In the genomic region with DNA sequence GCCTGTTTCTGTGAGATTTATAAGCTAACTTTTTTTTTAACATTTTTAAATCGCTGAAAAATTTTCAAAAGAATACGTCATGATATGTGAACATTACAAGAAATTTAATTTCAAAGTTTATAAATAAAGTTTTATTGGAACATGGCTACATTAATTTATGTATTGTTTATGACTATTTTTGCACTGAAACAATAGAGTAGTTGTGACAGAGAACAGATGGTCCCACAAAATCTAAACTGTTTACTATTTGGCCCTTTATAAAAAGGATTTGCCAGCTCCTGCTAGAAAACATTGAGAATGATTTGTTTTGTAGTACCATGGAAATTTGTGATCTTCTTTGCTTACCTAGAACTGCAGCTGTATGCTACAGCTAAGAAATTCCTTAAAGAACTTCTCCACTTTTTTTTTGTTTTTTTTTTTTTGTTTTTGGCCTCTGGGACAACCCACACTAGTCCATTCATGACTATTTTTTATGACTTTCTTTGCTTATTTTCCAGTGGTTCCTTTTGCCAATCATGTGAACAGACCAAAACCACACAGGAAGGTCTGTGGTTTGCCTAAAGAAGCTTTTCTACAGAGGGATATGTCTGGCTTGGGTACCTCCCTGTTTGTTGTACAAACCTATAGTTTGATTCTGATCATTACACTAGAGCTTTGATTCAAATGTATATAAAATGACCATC, we compare ENCODE assay signal across 12 cellular contexts. TPM values are rescaled to one million over a fixed set of nuclear protein-coding genes. Genes with fewer than 3 reads are reported as not detected.
DNase-seq lines count a peak whose midpoint lies in the region; ATAC-seq lines count a peak whose summit lies in the region.
"Had no signal": no experiment of that assay in that cellular context is flagged by ENCODE, and none has a peak within 500 bp of the region (broad histone marks: within the 10 kb centered on the region; RNA-seq: fewer than 3 reads in every experiment).

No MANE protein-coding gene starts in this region.

- H3K27me3 ChIP-seq in BLaER1, result no peaks in the 10 kb centered on the region
- H3K27me3 ChIP-seq in HAP-1 (ENCODE audit: low read depth), result no peaks in the 10 kb centered on the region
- H3K27me3 ChIP-seq: esophagus muscularis mucosa had no signal

- H3K36me3 ChIP-seq in BLaER1, result no peaks in the 10 kb centered on the region
- no peaks in the 10 kb centered on the region; the same call in 1 of the 2 replicates for H3K36me3 ChIP-seq in HAP-1 (replicated peaks)
- H3K36me3 ChIP-seq: esophagus muscularis mucosa had no signal

- peak; percentile 99 for DNase-seq in SK-MEL-5 (ENCODE audit: low read depth, low spot score)
- peak; percentile 41 for DNase-seq in fibroblast of peridontal ligament (ENCODE audit: extremely low read depth)
- no peak for DNase-seq in islet precursor cell
- no peak for DNase-seq in HAP-1 (ENCODE audit: low spot score in 2 of 2)
- DNase-seq in left ventricle myocardium superior, result no peak
- DNase-seq: activated CD4-positive, alpha-beta T cell treated with anti-CD3 and anti-CD28 coated beads, Interleukin-2, amount 50 U/mL, for 4 hours; DMS79; NCI-H2081 had no signal

- no peaks in the 10 kb centered on the region for H3K9me3 ChIP-seq in BLaER1
- no peaks in the 10 kb centered on the region for H3K9me3 ChIP-seq in HAP-1
- H3K9me3 ChIP-seq: esophagus muscularis mucosa had no signal

- H3K9ac ChIP-seq in BLaER1, result no peak overlapping the region

- in situ Hi-C loops in SK-MEL-5 (cut with HindIII; ENCODE audit: low pct_unique_long_range_greater_than_20kb, low sequenced_read_pairs) (no loop called here), HAP-1 (cut with MboI; ENCODE audit: low sequenced_read_pairs) (no loop called here)

- H4K20me1 ChIP-seq in BLaER1, result peaks cover 22% of the 10 kb centered on the region

- ATAC-seq in GM21367 (IDR thresholded peaks at IDR 0.05; ENCODE audit: unreplicated experiment), result peak; percentile 24
- no peak for ATAC-seq in HG02571 (IDR thresholded peaks at IDR 0.05; ENCODE audit: unreplicated experiment)
- ATAC-seq in left ventricle myocardium superior, result no peak

- no peak overlapping the region for H3K27ac ChIP-seq in BLaER1
- H3K27ac ChIP-seq: esophagus muscularis mucosa had no signal

- intact Hi-C loops in left ventricle myocardium superior (cut with micrococcal nuclease), result loop anchor here (10.0 kb wide), 1 partner anchor 66 kb away; no protein-coding TSS in a partner anchor

- H3K4me3 ChIP-seq in BLaER1 (no peak overlapping the region), HAP-1 (no peak overlapping the region)
- H3K4me3 ChIP-seq: esophagus muscularis mucosa had no signal

- H3K4me2 ChIP-seq in BLaER1, result peak overlapping the region; percentile 22

- H3K4me1 ChIP-seq in BLaER1 (peaks cover 33% of the 10 kb centered on the region), HAP-1 (no peaks in the 10 kb centered on the region)

RNA-seq across cellular contexts. Expression of a gene that starts 55.7 kb away (rescaled TPM):
- total RNA-seq in SK-MEL-5 (2014; rRNA removed; shearing (Covaris generic)), result 92.5 and 97.3 TPM in 2 replicates
- 85.1 and 100 TPM in 2 replicates for polyA plus RNA-seq in SK-MEL-5 (2015; cell fraction: cytosol; rRNA removed)
- 81.5 and 86.9 TPM in 2 replicates for polyA plus RNA-seq in SK-MEL-5 (2015; cell fraction: nucleus; rRNA removed)
- total RNA-seq in left ventricle myocardium superior, result 31.4 TPM

Comparison
In these comparisons a context has a peak if more than half of its experiments do, and no peak if none do; other contexts are left out.
1. DNase-seq: peak in SK-MEL-5 (single experiment) and fibroblast of peridontal ligament (single experiment); none in islet precursor cell (single experiment), HAP-1 (0 of 2) and left ventricle myocardium superior (single experiment).